In the genomic region with DNA sequence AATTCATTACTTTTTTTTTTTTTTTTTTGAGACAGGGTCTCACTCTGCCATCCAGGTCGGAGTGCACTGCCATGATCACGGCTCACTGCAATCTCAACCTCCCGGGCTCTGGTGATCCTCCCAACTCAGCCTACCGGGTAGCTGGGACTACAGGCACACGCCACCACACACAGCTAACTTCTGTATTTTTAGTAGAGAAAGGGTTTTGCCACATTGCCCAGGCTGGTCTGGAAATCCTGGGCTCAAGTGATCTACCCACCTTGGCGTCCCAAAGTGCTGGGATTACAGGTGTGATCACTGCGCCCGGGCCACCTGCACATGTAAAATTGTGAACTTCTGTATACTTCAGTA, we compare ENCODE assay signal across 7 cellular contexts. TPM values are rescaled to one million over a fixed set of nuclear protein-coding genes. Genes with fewer than 3 reads are reported as not detected.
DNase-seq lines count a peak whose midpoint lies in the region; TF ChIP-seq lines count a peak whose summit lies in the region.
"Not testable (repeated sequence)": the region's sequence is repeated elsewhere in the genome, so short reads cannot be mapped to it uniquely, and the experiment has no call there.

No MANE protein-coding gene starts in this region.

- not testable (repeated sequence) for H3K9me3 ChIP-seq in OCI-LY3 (ENCODE audit: insufficient read depth, low read length); endocrine pancreas (ENCODE audit: control insufficient read depth, low read length); iPS-15b (ENCODE audit: control insufficient read depth, insufficient read depth, low read length); mucosa of stomach (ENCODE audit: control insufficient read depth, low read length)

- H3K79me2 ChIP-seq in OCI-LY3 (ENCODE audit: low read length), result not testable (repeated sequence)

- not testable (repeated sequence) for H3K36me3 Mint-ChIP-seq in activated T-helper 1 cell treated with anti-CD3 and anti-CD28 coated beads, Interleukin-12 subunit alpha, Interleukin-12 subunit beta, Interleukin-2, Interleukin-4 antibody, amounts not matched to agents 30 ng/mL and 10 ng/mL and 1 ng/mL, durations not matched to agents 14 hours and 24 hours and 36 hours (ENCODE audit: low read depth)

- H3K9ac ChIP-seq in OCI-LY3 (ENCODE audit: low read length); iPS-15b (ENCODE audit: low read depth, low read length): not testable (repeated sequence)
- H3K9ac ChIP-seq in endocrine pancreas (ENCODE audit: control insufficient read depth, insufficient read depth, low read length) (peak overlapping the region; percentile 49), mucosa of stomach (ENCODE audit: low read length) (peak overlapping the region; percentile 67)

- not testable (repeated sequence) for H3K36me3 ChIP-seq in OCI-LY3 (replicated peaks; ENCODE audit: low read depth, low read length); endocrine pancreas (ENCODE audit: control insufficient read depth, insufficient read depth, low read length); iPS-15b (ENCODE audit: control insufficient read depth, insufficient read depth, low read length); mucosa of stomach (ENCODE audit: control insufficient read depth, insufficient read depth, low read length)

- H3K4me1 Mint-ChIP-seq in activated T-helper 1 cell treated with anti-CD3 and anti-CD28 coated beads, Interleukin-12 subunit alpha, Interleukin-12 subunit beta, Interleukin-2, Interleukin-4 antibody, amounts not matched to agents 30 ng/mL and 10 ng/mL and 1 ng/mL, durations not matched to agents 14 hours and 24 hours and 36 hours (ENCODE audit: low read depth), result not testable (repeated sequence)

- DNase-seq in G401 (ENCODE audit: low spot score), result peak; percentile 39
- peak; percentile 6 for DNase-seq in activated T-helper 1 cell treated with anti-CD3 and anti-CD28 coated beads, Interleukin-12 subunit alpha, Interleukin-12 subunit beta, Interleukin-2, Interleukin-4 antibody, amounts not matched to agents 30 ng/mL and 10 ng/mL and 1 ng/mL, durations not matched to agents 14 hours and 24 hours and 36 hours (ENCODE audit: low spot score)
- DNase-seq in skeletal muscle cell (ENCODE audit: low read depth), result not testable (repeated sequence)

- H3K4me3 Mint-ChIP-seq in activated T-helper 1 cell treated with anti-CD3 and anti-CD28 coated beads, Interleukin-12 subunit alpha, Interleukin-12 subunit beta, Interleukin-2, Interleukin-4 antibody, amounts not matched to agents 30 ng/mL and 10 ng/mL and 1 ng/mL, durations not matched to agents 14 hours and 24 hours and 36 hours, result not testable (repeated sequence)

- intact Hi-C loops in activated T-helper 1 cell treated with anti-CD3 and anti-CD28 coated beads, Interleukin-12 subunit alpha, Interleukin-12 subunit beta, Interleukin-2, Interleukin-4 antibody, amounts not matched to agents 30 ng/mL and 10 ng/mL and 1 ng/mL, durations not matched to agents 14 hours and 24 hours and 36 hours (cut with micrococcal nuclease), result not testable (repeated sequence)

- not testable (repeated sequence) for H3K27ac ChIP-seq in OCI-LY3 (ENCODE audit: low read length)

- H3K4me3 ChIP-seq in OCI-LY3 (ENCODE audit: low read length); mucosa of stomach (ENCODE audit: low read length): not testable (repeated sequence)
- H3K4me3 ChIP-seq in endocrine pancreas (ENCODE audit: control insufficient read depth, insufficient read depth, low read length) (peak overlapping the region; percentile 49), iPS-15b (ENCODE audit: low read depth, low read length) (peak overlapping the region; percentile 89), skeletal muscle cell (ENCODE audit: low read depth, low read length) (peak overlapping the region; percentile 61)

- not testable (repeated sequence) for H3K9me3 Mint-ChIP-seq in activated T-helper 1 cell treated with anti-CD3 and anti-CD28 coated beads, Interleukin-12 subunit alpha, Interleukin-12 subunit beta, Interleukin-2, Interleukin-4 antibody, amounts not matched to agents 30 ng/mL and 10 ng/mL and 1 ng/mL, durations not matched to agents 14 hours and 24 hours and 36 hours

- not testable (repeated sequence) for TF ChIP-seq CTCF in OCI-LY3 (IDR thresholded peaks at IDR 0.05; ENCODE audit: low read depth, low read length)

- peak overlapping the region; percentile 75; the same call in 1 of the 2 replicates for H3K4me2 ChIP-seq in OCI-LY3 (ENCODE audit: low read length)

- H3K27me3 ChIP-seq in OCI-LY3 (ENCODE audit: low read depth, low read length), result peaks cover 16% of the 10 kb centered on the region
- not testable (repeated sequence) for H3K27me3 ChIP-seq in endocrine pancreas (ENCODE audit: control insufficient read depth, insufficient read depth, low read length); mucosa of stomach (ENCODE audit: control insufficient read depth, insufficient read depth, low read length)
- peaks cover 40% of the 10 kb centered on the region for H3K27me3 ChIP-seq in iPS-15b (ENCODE audit: control insufficient read depth, insufficient read depth, low read length)

- not testable (repeated sequence) for H4K20me1 ChIP-seq in OCI-LY3 (ENCODE audit: insufficient read depth, low read length)

- H3K27me3 Mint-ChIP-seq in activated T-helper 1 cell treated with anti-CD3 and anti-CD28 coated beads, Interleukin-12 subunit alpha, Interleukin-12 subunit beta, Interleukin-2, Interleukin-4 antibody, amounts not matched to agents 30 ng/mL and 10 ng/mL and 1 ng/mL, durations not matched to agents 14 hours and 24 hours and 36 hours (ENCODE audit: insufficient read depth), result not testable (repeated sequence)

- H3K4me1 ChIP-seq in OCI-LY3 (ENCODE audit: low read length) (peaks cover 14% of the 10 kb centered on the region), mucosa of stomach (ENCODE audit: control insufficient read depth, insufficient read depth, low read length) (peaks cover 24% of the 10 kb centered on the region)
- not testable (repeated sequence) for H3K4me1 ChIP-seq in endocrine pancreas (ENCODE audit: control insufficient read depth, insufficient read depth, low read length); iPS-15b (ENCODE audit: control insufficient read depth, insufficient read depth, low read length)

- in situ Hi-C loops in G401 (cut with HindIII; ENCODE audit: low sequenced_read_pairs), result not testable (repeated sequence)

- H2AFZ ChIP-seq in OCI-LY3 (ENCODE audit: low read depth, low read length), result not testable (repeated sequence)

- H3K27ac Mint-ChIP-seq in activated T-helper 1 cell treated with anti-CD3 and anti-CD28 coated beads, Interleukin-12 subunit alpha, Interleukin-12 subunit beta, Interleukin-2, Interleukin-4 antibody, amounts not matched to agents 30 ng/mL and 10 ng/mL and 1 ng/mL, durations not matched to agents 14 hours and 24 hours and 36 hours, result not testable (repeated sequence)

RNA-seq across cellular contexts. Expression of a gene that starts 1.4 kb away (rescaled TPM):
- 10.3 and 27.6 TPM in 2 replicates for total RNA-seq in G401 (2014; rRNA removed; shearing (Covaris generic))
- 4.4 and 6.1 TPM in 2 replicates for total RNA-seq in activated T-helper 1 cell treated with anti-CD3 and anti-CD28 coated beads, Interleukin-12 subunit alpha, Interleukin-12 subunit beta, Interleukin-2, Interleukin-4 antibody, amounts not matched to agents 30 ng/mL and 10 ng/mL and 1 ng/mL, durations not matched to agents 14 hours and 24 hours and 36 hours

RNA-seq across cellular contexts. Expression of a gene that starts 54.8 kb away (rescaled TPM):
- total RNA-seq in G401 (2014; rRNA removed; shearing (Covaris generic)), result not detected in 2 replicates
- total RNA-seq in activated T-helper 1 cell treated with anti-CD3 and anti-CD28 coated beads, Interleukin-12 subunit alpha, Interleukin-12 subunit beta, Interleukin-2, Interleukin-4 antibody, amounts not matched to agents 30 ng/mL and 10 ng/mL and 1 ng/mL, durations not matched to agents 14 hours and 24 hours and 36 hours, result 2,178 and 3,041 TPM in 2 replicates

Comparison
In these comparisons a context has a peak if more than half of its experiments do, and no peak if none do; other contexts are left out.
1. RNA of a gene that starts 54.8 kb away (total RNA-seq): 2,178 to 3,041 TPM in activated T-helper 1 cell treated with anti-CD3 and anti-CD28 coated beads, Interleukin-12 subunit alpha, Interleukin-12 subunit beta, Interleukin-2, Interleukin-4 antibody, amounts not matched to agents 30 ng/mL and 10 ng/mL and 1 ng/mL, durations not matched to agents 14 hours and 24 hours and 36 hours; not detected in G401; every median in the first group is over 1,000 times any median in the second.